ENCODE assay signal across 20 cellular contexts in the genomic region with DNA sequence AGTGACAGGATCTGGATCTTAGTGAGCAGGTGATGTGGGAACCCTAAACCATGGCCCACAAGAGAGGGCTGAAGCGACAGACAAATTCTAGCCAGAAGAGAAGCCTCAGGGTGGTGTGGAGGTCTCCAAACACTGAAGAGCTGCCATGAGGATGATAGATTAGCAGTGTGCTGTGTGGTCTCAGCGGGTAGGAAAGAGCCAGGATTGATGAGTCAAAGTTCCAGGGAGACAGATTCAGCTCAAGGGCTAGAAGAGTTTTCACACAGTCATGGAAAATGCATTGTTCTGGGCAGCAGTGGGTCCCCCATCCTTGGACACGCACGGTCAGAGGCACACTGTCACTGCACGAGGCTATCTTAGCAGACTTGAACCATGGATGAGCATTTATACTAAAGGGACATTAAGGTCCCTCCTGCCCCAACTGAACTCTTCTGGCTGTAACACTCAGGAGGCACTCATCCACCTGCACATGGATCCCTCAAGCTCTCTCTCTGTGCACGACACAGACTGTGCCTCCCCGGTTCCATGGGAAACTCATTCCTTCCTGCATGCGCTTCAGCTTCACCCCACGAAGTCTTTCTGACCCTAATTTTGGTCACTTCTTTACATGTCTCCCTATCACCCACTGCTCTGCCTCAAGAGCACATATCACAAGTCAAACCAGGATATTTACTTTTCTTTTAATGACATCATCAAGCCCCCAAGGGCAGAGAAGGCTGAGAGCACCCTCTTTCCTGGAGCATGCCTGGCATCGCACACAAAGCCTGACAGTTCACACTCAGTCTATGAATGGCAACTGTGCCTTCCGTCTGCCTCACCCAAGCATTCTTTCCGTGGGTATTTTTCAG.
DNase-seq lines count a peak whose midpoint lies in the region; ATAC-seq and TF ChIP-seq lines count a peak whose summit lies in the region.
"Had no signal": no experiment of that assay in that cellular context is flagged by ENCODE, and none has a peak within 500 bp of the region (broad histone marks: within the 10 kb centered on the region; RNA-seq: fewer than 3 reads in every experiment).

No MANE protein-coding gene starts in this region.

- TF ChIP-seq CTCF in upper lobe of right lung (IDR thresholded peaks at IDR 0.05) = no peak

- WGBS in mesenchymal stem cell = 78% methylated on average over 12 of the region's 12 CpGs

- no peak overlapping the region for H3K14ac ChIP-seq in mesenchymal stem cell (ENCODE audit: low read length in 2 of 2)

- no peak overlapping the region for H3K23ac ChIP-seq in mesenchymal stem cell (ENCODE audit: low read length in 2 of 2)

- no peak overlapping the region for H2AK5ac ChIP-seq in mesenchymal stem cell (ENCODE audit: low read length, severe bottlenecking)

- no peak overlapping the region for H2BK15ac ChIP-seq in mesenchymal stem cell (ENCODE audit: low read depth, poor library complexity, severe bottlenecking)

- no peak overlapping the region for H4K8ac ChIP-seq in mesenchymal stem cell (ENCODE audit: low read length)

- H3K4me1 ChIP-seq in mesenchymal stem cell (ENCODE audit: control insufficient read depth, insufficient read depth, low read depth, low read length) = peaks cover 5% of the 10 kb centered on the region
- no peaks in the 10 kb centered on the region for H3K4me1 ChIP-seq in upper lobe of right lung

- H3K9ac ChIP-seq in mesenchymal stem cell (ENCODE audit: low read length) = no peak overlapping the region
- H3K9ac ChIP-seq: BLaER1 treated with 17β-estradiol and CSF1 and Interleukin-3, amounts not matched to agents 10 nM and 100 nM had no signal

- no peak overlapping the region for H3K27ac ChIP-seq in mesenchymal stem cell (ENCODE audit: low read length, poor library complexity, severe bottlenecking)
- no peak overlapping the region for H3K27ac ChIP-seq in upper lobe of right lung
- H3K27ac ChIP-seq: BLaER1 treated with 17β-estradiol and CSF1 and Interleukin-3, amounts not matched to agents 10 nM and 100 nM had no signal

- DNase-seq in NCI-H510A (lab: John Stamatoyannopoulos, UW) (peak; percentile 47), NCI-H510A treated with DMSO at 0.1 percent for 48 hours (lab: John Stamatoyannopoulos, UW) (no peak), astrocyte of the hippocampus (ENCODE audit: low read depth, low spot score) (peak; percentile 53), mesenchymal stem cell (peak; percentile 64), upper lobe of right lung (no peak)
- no peak for DNase-seq in activated naive CD4-positive, alpha-beta T cell treated with anti-CD3 and anti-CD28 coated beads, Interleukin-2, amount 50 U/mL, for 16 hours
- DNase-seq: activated CD8-positive, alpha-beta memory T cell treated with anti-CD3 and anti-CD28 coated beads for 24 hours; activated naive CD4-positive, alpha-beta T cell treated with Interleukin-2 at 50 U/mL for 16 hours; activated T-cell treated with anti-CD3 and anti-CD28 coated beads, Interleukin-2, amount 50 U/mL, for 4 hours; anterior cingulate cortex; effector memory CD4-positive, alpha-beta T cell; NCI-H1105; NCI-H2107; NCI-H526; nucleus accumbens; retina; T1000 had no signal

- H2AFZ ChIP-seq in mesenchymal stem cell (ENCODE audit: low read depth, low read length) = no peak overlapping the region

- peak overlapping the region in 1 of 2 experiments; percentile 57 for H2BK12ac ChIP-seq in mesenchymal stem cell (ENCODE audit: low read length in 2 of 2)

- H3K27me3 ChIP-seq in mesenchymal stem cell (ENCODE audit: control insufficient read depth in 1 of 2, insufficient read depth in 1 of 2, low read length in 2 of 2) (no peaks in the 10 kb centered on the region), upper lobe of right lung (no peaks in the 10 kb centered on the region)
- H3K27me3 ChIP-seq: BLaER1 treated with 17β-estradiol and CSF1 and Interleukin-3, amounts not matched to agents 10 nM and 100 nM had no signal

- H3K4ac ChIP-seq in mesenchymal stem cell (ENCODE audit: low read depth in 1 of 2, low read length in 2 of 2) = no peak overlapping the region

- intact Hi-C loops in upper lobe of right lung (cut with DNase I) = no loop called here

- H3K9me3 ChIP-seq in mesenchymal stem cell (ENCODE audit: control insufficient read depth, low read length) = no peaks in the 10 kb centered on the region
- H3K9me3 ChIP-seq in upper lobe of right lung = no peaks in the 10 kb centered on the region

- no peak overlapping the region for H3K4me2 ChIP-seq in mesenchymal stem cell (ENCODE audit: low read length, poor library complexity, severe bottlenecking)
- H3K4me2 ChIP-seq: BLaER1 treated with 17β-estradiol and CSF1 and Interleukin-3, amounts not matched to agents 10 nM and 100 nM had no signal

- H4K91ac ChIP-seq in mesenchymal stem cell (ENCODE audit: low read length) = no peak overlapping the region

- no peak overlapping the region for H2BK120ac ChIP-seq in mesenchymal stem cell (ENCODE audit: low read depth, low read length)

- peaks cover 8 to 40% of the 10 kb centered on the region in 2 experiments for H3K36me3 ChIP-seq in mesenchymal stem cell (ENCODE audit: control insufficient read depth in 1 of 2, insufficient read depth in 2 of 2, low read depth in 1 of 2, low read length in 2 of 2)
- peaks cover 11% of the 10 kb centered on the region for H3K36me3 ChIP-seq in upper lobe of right lung

- H2BK5ac ChIP-seq in mesenchymal stem cell (ENCODE audit: low read depth, low read length, poor library complexity, severe bottlenecking) = no peak overlapping the region

- H3K18ac ChIP-seq in mesenchymal stem cell (ENCODE audit: low read depth in 1 of 2, low read length in 2 of 2) = no peak overlapping the region

- H3K79me1 ChIP-seq in mesenchymal stem cell (replicated peaks; ENCODE audit: low read length, poor library complexity, severe bottlenecking) = no peaks in the 10 kb centered on the region

- ATAC-seq in upper lobe of right lung = peak; percentile 5
- ATAC-seq in GM19395 (IDR thresholded peaks at IDR 0.05; ENCODE audit: unreplicated experiment) = no peak
- no peak for ATAC-seq in GM21737 (IDR thresholded peaks at IDR 0.05; ENCODE audit: unreplicated experiment)
- ATAC-seq: activated T-cell treated with anti-CD3 and anti-CD28 coated beads, Interleukin-2, amount 50 U/mL, for 4 hours had no signal

- H3K4me3 ChIP-seq in mesenchymal stem cell (ENCODE audit: insufficient read depth in 1 of 2, low read depth in 1 of 2, low read length in 2 of 2) (no peak overlapping the region), upper lobe of right lung (no peak overlapping the region)
- H3K4me3 ChIP-seq: BLaER1 treated with 17β-estradiol and CSF1 and Interleukin-3, amounts not matched to agents 10 nM and 100 nM had no signal

Comparison
In these comparisons a context has a peak if more than half of its experiments do, and no peak if none do; other contexts are left out.
1. DNase-seq: peak in NCI-H510A (single experiment), astrocyte of the hippocampus (single experiment) and mesenchymal stem cell (single experiment); none in NCI-H510A treated with DMSO at 0.1 percent for 48 hours (single experiment), upper lobe of right lung (single experiment) and activated naive CD4-positive, alpha-beta T cell treated with anti-CD3 and anti-CD28 coated beads, Interleukin-2, amount 50 U/mL, for 16 hours (single experiment).